ENCODE assay signal across 9 cellular contexts in genomic region chr1:214332950-214333798, GRCh38. TPM values are rescaled to one million over a fixed set of nuclear protein-coding genes. Genes with fewer than 3 reads are reported as not detected.
DNase-seq lines count a peak whose midpoint lies in the region; ATAC-seq and TF ChIP-seq lines count a peak whose summit lies in the region.
"Had no signal": no experiment of that assay in that cellular context is flagged by ENCODE, and none has a peak within 500 bp of the region (broad histone marks: within the 10 kb centered on the region; RNA-seq: fewer than 3 reads in every experiment).

No MANE protein-coding gene starts in this region.

- no peaks in the 10 kb centered on the region for H3K79me2 ChIP-seq in smooth muscle cell (ENCODE audit: low read depth)

- intact Hi-C loops in Panc1 (cut with micrococcal nuclease; ENCODE audit: unreplicated experiment) = no loop called here

- H3K4me2 ChIP-seq in smooth muscle cell = no peak overlapping the region
- H3K4me2 ChIP-seq: BLaER1 had no signal

- H3K9ac ChIP-seq in adipocyte (ENCODE audit: low read length) (peak overlapping the region; percentile 34), smooth muscle cell (ENCODE audit: low read depth) (no peak overlapping the region)
- H3K9ac ChIP-seq: BLaER1 had no signal

- H3K36me3 ChIP-seq in Panc1 (ENCODE audit: control insufficient read depth, insufficient read depth, low read length) = no peaks in the 10 kb centered on the region
- H3K36me3 ChIP-seq in adipocyte (ENCODE audit: control insufficient read depth, insufficient read depth, low read length, severe bottlenecking) = peaks cover 9% of the 10 kb centered on the region
- H3K36me3 ChIP-seq in smooth muscle cell (ENCODE audit: low read depth) = no peaks in the 10 kb centered on the region

- H3K4me1 ChIP-seq in Panc1 (ENCODE audit: control insufficient read depth, insufficient read depth, low read length) = peaks cover 16% of the 10 kb centered on the region
- peaks cover 22% of the 10 kb centered on the region for H3K4me1 ChIP-seq in adipocyte (ENCODE audit: control insufficient read depth, insufficient read depth, low read length)
- H3K4me1 ChIP-seq in smooth muscle cell (ENCODE audit: low read depth) = no peaks in the 10 kb centered on the region
- H3K4me1 ChIP-seq: BLaER1 had no signal

- 80% methylated on average over 6 of the region's 6 CpGs for WGBS in smooth muscle cell (ENCODE audit: low lambda C conversion rate)

- H3K27ac ChIP-seq in Panc1 (ENCODE audit: low read length) = peak overlapping the region; percentile 62
- no peak overlapping the region for H3K27ac ChIP-seq in smooth muscle cell (ENCODE audit: low read depth)
- H3K27ac ChIP-seq: BLaER1 had no signal

- ATAC-seq in HG02938 (IDR thresholded peaks at IDR 0.05; ENCODE audit: unreplicated experiment) (peak; percentile 40), Panc1 (peak; percentile 52), HG03439 (IDR thresholded peaks at IDR 0.05; ENCODE audit: unreplicated experiment) (no peak)

- TF ChIP-seq CTCF in Panc1 (IDR thresholded peaks at IDR 0.05) (peak; percentile 97), smooth muscle cell (IDR thresholded peaks at IDR 0.05; ENCODE audit: borderline replicate concordance, insufficient read depth, poor library complexity, severe bottlenecking) (peak; percentile 89)

- POLR2A ChIA-PET in Panc1 (lab: Charles Lee) = no interaction called here

- no peaks in the 10 kb centered on the region for H3K27me3 ChIP-seq in Panc1 (ENCODE audit: control insufficient read depth, insufficient read depth, low read length)
- no peaks in the 10 kb centered on the region for H3K27me3 ChIP-seq in adipocyte (replicated peaks; ENCODE audit: control insufficient read depth, insufficient read depth, low read length)
- H3K27me3 ChIP-seq in smooth muscle cell (ENCODE audit: low read depth) = no peaks in the 10 kb centered on the region
- H3K27me3 ChIP-seq: BLaER1 had no signal

- no peaks in the 10 kb centered on the region for H4K20me1 ChIP-seq in smooth muscle cell (ENCODE audit: low read depth)
- H4K20me1 ChIP-seq: BLaER1 had no signal

- H3K9me3 ChIP-seq in Panc1 (ENCODE audit: control insufficient read depth, insufficient read depth, low read depth, low read length) (no peaks in the 10 kb centered on the region), adipocyte (ENCODE audit: control insufficient read depth, low read length) (no peaks in the 10 kb centered on the region), smooth muscle cell (replicated peaks; ENCODE audit: low read depth) (no peaks in the 10 kb centered on the region)
- H3K9me3 ChIP-seq: BLaER1 had no signal

- H2AFZ ChIP-seq in smooth muscle cell (ENCODE audit: low read depth) = no peak overlapping the region

- H3K4me3 ChIP-seq in Panc1 (ENCODE audit: low read depth in 2 of 2, low read length in 2 of 2) (no peak overlapping the region), adipocyte (ENCODE audit: low read length) (no peak overlapping the region), smooth muscle cell (no peak overlapping the region)
- H3K4me3 ChIP-seq: BLaER1 had no signal

- in situ Hi-C loops in Panc1 (cut with HindIII; ENCODE audit: low pct_unique_long_range_greater_than_20kb, low sequenced_read_pairs) = no loop called here

- BruUV-seq in Panc1 (replicated peaks; lab: Mats Ljungman, UMichigan) = no TSS peak

- DNase-seq in NCI-H1092 treated with DMSO at 0.1 percent for 48 hours (lab: John Stamatoyannopoulos, UW) (peak; percentile 23), NCI-H1092 (lab: John Stamatoyannopoulos, UW) (no peak), Panc1 (ENCODE audit: low read depth, low spot score) (peak; percentile 28), adipocyte (ENCODE audit: low read depth) (peak; percentile 82), hepatic stellate cell (ENCODE audit: low spot score) (peak; percentile 68), smooth muscle cell (lab: John Stamatoyannopoulos, UW; ENCODE audit: unreplicated experiment) (peak; percentile 9)

- CTCF ChIA-PET in Panc1 (lab: Charles Lee) = interaction anchor here (0.7 to 3.9 kb wide), 7 partner anchors 9 to 253 kb away, joined by 3 to 25 read pairs (median 3); no protein-coding TSS in a partner anchor

- H3F3A ChIP-seq in smooth muscle cell (ENCODE audit: low read depth) = peaks cover 5% of the 10 kb centered on the region

RNA-seq across cellular contexts. Expression of gene SMYD2, which starts 52.2 kb away (rescaled TPM):
- total RNA-seq in Panc1 (2021; ENCODE audit: unreplicated experiment) = 31.0 TPM
- polyA plus RNA-seq in Panc1 (2012; ENCODE audit: insufficient read length) = 29.2 TPM
- 39.7 and 43.3 TPM in 2 replicates for total RNA-seq in smooth muscle cell
- 31.1 and 35.4 TPM in 2 replicates for polyA plus RNA-seq in smooth muscle cell
